In genomic region chr22:43969021-43969878, GRCh38 we compare ENCODE assay signal across 1 cellular context.
TF ChIP-seq lines count a peak whose summit lies in the region.

No MANE protein-coding gene starts in this region.

TF ChIP-seq in K562, 482 proteins besides CTCF, POLR2A, EP300 and RAD21 (continued from another document and continues in another):
- TF ChIP-seq RBBP5 (IDR thresholded peaks at IDR 0.05; ENCODE audit: borderline replicate concordance, insufficient read depth, low read length, poor library complexity, severe bottlenecking) (peak; percentile 31), BCOR (IDR thresholded peaks at IDR 0.05) (peak; percentile 87), ESRRA (IDR thresholded peaks at IDR 0.05; ENCODE audit: borderline replicate concordance, low read depth) (no peak; the same call in 1 of the 2 replicates), POLR2H (tag; IDR thresholded peaks at IDR 0.05; ENCODE audit: low read depth) (no peak), EHMT2 (IDR thresholded peaks at IDR 0.05) (0 out of 2 replicates have a peak, but pooled peaks have one; percentile 60), ZNF316 (IDR thresholded peaks at IDR 0.05) (no peak), LCOR (CRISPR knock-in tag; IDR thresholded peaks at IDR 0.05) (no peak), ELF2 (CRISPR knock-in tag; IDR thresholded peaks at IDR 0.05) (no peak), TEAD1 (CRISPR knock-in tag; IDR thresholded peaks at IDR 0.05) (peak; percentile 89 to 95; a peak in 3 of 4 replicates), NBN (IDR thresholded peaks at IDR 0.05; ENCODE audit: low read depth) (peak; percentile 85; the same call in 1 of the 2 replicates), ZNF436 (CRISPR knock-in tag; IDR thresholded peaks at IDR 0.05) (no peak), ZNF644 (tag; IDR thresholded peaks at IDR 0.05; ENCODE audit: low read depth) (no peak), XRCC5 (IDR thresholded peaks at IDR 0.05; ENCODE audit: low read depth, low read length) (no peak), GTF2E2 (tag; IDR thresholded peaks at IDR 0.05) (no peak), IRF2 (CRISPR knock-in tag; IDR thresholded peaks at IDR 0.05) (no peak), KDM5B (IDR thresholded peaks at IDR 0.05; ENCODE audit: insufficient replicate concordance, low read depth, low read length) (no peak), TAL1 (IDR thresholded peaks at IDR 0.05) (peak; percentile 97), ZNF384 (IDR thresholded peaks at IDR 0.05; ENCODE audit: low read depth, low read length) (no peak), ZNF561 (CRISPR knock-in tag; conservative IDR thresholded peaks at IDR 0.05) (no peak), TCF7 (IDR thresholded peaks at IDR 0.05; ENCODE audit: borderline replicate concordance) (no peak), ZNF274 (IDR thresholded peaks at IDR 0.05; ENCODE audit: borderline replicate concordance, low read depth, low read length) (no peak), CHD4 (IDR thresholded peaks at IDR 0.05; ENCODE audit: insufficient read depth, insufficient replicate concordance, low read depth, low read length, poor library complexity, severe bottlenecking) (no peak), CEBPG (CRISPR knock-in tag; IDR thresholded peaks at IDR 0.05) (no peak), CEBPG (tag; conservative IDR thresholded peaks at IDR 0.05 in 1 of 2, IDR thresholded peaks at IDR 0.05 in 1 of 2) (no peak), ZNF695 (CRISPR knock-in tag; IDR thresholded peaks at IDR 0.05) (no peak), ZBTB9 (CRISPR knock-in tag; IDR thresholded peaks at IDR 0.05) (no peak), GTF2A2 (tag; IDR thresholded peaks at IDR 0.05) (no peak)
- TF ChIP-seq, protein P1, sequence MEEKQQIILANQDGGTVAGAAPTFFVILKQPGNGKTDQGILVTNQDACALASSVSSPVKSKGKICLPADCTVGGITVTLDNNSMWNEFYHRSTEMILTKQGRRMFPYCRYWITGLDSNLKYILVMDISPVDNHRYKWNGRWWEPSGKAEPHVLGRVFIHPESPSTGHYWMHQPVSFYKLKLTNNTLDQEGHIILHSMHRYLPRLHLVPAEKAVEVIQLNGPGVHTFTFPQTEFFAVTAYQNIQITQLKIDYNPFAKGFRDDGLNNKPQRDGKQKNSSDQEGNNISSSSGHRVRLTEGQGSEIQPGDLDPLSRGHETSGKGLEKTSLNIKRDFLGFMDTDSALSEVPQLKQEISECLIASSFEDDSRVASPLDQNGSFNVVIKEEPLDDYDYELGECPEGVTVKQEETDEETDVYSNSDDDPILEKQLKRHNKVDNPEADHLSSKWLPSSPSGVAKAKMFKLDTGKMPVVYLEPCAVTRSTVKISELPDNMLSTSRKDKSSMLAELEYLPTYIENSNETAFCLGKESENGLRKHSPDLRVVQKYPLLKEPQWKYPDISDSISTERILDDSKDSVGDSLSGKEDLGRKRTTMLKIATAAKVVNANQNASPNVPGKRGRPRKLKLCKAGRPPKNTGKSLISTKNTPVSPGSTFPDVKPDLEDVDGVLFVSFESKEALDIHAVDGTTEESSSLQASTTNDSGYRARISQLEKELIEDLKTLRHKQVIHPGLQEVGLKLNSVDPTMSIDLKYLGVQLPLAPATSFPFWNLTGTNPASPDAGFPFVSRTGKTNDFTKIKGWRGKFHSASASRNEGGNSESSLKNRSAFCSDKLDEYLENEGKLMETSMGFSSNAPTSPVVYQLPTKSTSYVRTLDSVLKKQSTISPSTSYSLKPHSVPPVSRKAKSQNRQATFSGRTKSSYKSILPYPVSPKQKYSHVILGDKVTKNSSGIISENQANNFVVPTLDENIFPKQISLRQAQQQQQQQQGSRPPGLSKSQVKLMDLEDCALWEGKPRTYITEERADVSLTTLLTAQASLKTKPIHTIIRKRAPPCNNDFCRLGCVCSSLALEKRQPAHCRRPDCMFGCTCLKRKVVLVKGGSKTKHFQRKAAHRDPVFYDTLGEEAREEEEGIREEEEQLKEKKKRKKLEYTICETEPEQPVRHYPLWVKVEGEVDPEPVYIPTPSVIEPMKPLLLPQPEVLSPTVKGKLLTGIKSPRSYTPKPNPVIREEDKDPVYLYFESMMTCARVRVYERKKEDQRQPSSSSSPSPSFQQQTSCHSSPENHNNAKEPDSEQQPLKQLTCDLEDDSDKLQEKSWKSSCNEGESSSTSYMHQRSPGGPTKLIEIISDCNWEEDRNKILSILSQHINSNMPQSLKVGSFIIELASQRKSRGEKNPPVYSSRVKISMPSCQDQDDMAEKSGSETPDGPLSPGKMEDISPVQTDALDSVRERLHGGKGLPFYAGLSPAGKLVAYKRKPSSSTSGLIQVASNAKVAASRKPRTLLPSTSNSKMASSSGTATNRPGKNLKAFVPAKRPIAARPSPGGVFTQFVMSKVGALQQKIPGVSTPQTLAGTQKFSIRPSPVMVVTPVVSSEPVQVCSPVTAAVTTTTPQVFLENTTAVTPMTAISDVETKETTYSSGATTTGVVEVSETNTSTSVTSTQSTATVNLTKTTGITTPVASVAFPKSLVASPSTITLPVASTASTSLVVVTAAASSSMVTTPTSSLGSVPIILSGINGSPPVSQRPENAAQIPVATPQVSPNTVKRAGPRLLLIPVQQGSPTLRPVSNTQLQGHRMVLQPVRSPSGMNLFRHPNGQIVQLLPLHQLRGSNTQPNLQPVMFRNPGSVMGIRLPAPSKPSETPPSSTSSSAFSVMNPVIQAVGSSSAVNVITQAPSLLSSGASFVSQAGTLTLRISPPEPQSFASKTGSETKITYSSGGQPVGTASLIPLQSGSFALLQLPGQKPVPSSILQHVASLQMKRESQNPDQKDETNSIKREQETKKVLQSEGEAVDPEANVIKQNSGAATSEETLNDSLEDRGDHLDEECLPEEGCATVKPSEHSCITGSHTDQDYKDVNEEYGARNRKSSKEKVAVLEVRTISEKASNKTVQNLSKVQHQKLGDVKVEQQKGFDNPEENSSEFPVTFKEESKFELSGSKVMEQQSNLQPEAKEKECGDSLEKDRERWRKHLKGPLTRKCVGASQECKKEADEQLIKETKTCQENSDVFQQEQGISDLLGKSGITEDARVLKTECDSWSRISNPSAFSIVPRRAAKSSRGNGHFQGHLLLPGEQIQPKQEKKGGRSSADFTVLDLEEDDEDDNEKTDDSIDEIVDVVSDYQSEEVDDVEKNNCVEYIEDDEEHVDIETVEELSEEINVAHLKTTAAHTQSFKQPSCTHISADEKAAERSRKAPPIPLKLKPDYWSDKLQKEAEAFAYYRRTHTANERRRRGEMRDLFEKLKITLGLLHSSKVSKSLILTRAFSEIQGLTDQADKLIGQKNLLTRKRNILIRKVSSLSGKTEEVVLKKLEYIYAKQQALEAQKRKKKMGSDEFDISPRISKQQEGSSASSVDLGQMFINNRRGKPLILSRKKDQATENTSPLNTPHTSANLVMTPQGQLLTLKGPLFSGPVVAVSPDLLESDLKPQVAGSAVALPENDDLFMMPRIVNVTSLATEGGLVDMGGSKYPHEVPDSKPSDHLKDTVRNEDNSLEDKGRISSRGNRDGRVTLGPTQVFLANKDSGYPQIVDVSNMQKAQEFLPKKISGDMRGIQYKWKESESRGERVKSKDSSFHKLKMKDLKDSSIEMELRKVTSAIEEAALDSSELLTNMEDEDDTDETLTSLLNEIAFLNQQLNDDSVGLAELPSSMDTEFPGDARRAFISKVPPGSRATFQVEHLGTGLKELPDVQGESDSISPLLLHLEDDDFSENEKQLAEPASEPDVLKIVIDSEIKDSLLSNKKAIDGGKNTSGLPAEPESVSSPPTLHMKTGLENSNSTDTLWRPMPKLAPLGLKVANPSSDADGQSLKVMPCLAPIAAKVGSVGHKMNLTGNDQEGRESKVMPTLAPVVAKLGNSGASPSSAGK (IDR thresholded peaks at IDR 0.05), result peak; percentile 35; the same call in 1 of the 2 replicates
- TF ChIP-seq, protein P2, sequence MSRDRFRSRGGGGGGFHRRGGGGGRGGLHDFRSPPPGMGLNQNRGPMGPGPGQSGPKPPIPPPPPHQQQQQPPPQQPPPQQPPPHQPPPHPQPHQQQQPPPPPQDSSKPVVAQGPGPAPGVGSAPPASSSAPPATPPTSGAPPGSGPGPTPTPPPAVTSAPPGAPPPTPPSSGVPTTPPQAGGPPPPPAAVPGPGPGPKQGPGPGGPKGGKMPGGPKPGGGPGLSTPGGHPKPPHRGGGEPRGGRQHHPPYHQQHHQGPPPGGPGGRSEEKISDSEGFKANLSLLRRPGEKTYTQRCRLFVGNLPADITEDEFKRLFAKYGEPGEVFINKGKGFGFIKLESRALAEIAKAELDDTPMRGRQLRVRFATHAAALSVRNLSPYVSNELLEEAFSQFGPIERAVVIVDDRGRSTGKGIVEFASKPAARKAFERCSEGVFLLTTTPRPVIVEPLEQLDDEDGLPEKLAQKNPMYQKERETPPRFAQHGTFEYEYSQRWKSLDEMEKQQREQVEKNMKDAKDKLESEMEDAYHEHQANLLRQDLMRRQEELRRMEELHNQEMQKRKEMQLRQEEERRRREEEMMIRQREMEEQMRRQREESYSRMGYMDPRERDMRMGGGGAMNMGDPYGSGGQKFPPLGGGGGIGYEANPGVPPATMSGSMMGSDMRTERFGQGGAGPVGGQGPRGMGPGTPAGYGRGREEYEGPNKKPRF (IDR thresholded peaks at IDR 0.05; ENCODE audit: low read depth, low read length), result no peak
- TF ChIP-seq, protein P3, sequence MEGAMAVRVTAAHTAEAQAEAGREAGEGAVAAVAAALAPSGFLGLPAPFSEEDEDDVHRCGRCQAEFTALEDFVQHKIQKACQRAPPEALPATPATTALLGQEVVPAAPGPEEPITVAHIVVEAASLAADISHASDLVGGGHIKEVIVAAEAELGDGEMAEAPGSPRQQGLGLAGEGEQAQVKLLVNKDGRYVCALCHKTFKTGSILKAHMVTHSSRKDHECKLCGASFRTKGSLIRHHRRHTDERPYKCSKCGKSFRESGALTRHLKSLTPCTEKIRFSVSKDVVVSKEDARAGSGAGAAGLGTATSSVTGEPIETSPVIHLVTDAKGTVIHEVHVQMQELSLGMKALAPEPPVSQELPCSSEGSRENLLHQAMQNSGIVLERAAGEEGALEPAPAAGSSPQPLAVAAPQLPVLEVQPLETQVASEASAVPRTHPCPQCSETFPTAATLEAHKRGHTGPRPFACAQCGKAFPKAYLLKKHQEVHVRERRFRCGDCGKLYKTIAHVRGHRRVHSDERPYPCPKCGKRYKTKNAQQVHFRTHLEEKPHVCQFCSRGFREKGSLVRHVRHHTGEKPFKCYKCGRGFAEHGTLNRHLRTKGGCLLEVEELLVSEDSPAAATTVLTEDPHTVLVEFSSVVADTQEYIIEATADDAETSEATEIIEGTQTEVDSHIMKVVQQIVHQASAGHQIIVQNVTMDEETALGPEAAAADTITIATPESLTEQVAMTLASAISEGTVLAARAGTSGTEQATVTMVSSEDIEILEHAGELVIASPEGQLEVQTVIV (CRISPR knock-in tag; IDR thresholded peaks at IDR 0.05; ENCODE audit: borderline replicate concordance), result no peak
